8 cellular contexts compared by ENCODE assay signal in the genomic region with DNA sequence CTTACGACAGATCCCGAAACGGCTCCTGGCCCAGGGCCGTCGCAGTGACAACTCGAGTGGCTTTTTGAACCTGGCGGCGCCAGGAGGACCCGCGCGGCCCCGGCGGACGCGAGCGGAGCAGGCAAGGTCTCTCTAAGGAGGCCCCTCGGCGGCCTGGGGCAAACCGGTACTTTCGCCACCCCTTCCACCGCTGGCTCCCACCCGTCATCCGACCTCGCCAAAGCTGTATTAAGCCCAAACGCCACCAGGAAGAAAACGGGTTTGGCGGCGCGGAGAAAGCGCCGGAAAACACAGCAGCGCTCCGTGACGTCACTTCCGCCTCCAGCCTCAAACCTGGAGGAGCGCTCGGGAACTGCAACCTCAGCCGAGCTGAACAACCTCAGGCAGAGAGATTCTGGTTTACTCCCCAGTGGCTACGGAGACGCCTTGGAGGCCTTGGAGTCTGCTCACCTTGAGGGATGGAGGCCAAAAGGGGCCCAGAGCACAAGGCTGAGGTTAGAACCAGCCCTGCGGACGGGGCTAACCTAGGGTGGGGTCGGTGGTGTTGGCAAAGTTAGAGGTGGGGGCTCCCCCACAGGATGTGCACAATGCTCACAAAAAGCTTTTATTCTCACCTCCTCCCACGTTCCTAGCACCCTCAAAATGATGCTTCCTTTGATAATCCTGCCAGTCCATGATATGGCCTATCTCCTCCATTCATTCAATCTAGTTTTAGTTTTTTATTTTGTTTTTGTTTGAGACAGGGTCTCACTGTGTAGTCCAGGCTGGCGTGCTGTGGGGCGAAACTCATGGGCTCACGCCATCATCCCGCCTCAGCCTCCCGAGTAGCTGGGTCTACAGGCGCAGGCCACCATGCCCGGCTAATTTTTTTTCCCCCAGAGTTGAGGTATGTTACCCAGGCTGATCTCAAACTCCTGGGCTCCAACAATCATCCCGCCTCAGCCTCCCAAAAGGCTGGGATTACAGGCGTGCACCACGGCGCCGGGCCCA. TPM values are rescaled to one million over a fixed set of nuclear protein-coding genes. Genes with fewer than 3 reads are reported as not detected.
DNase-seq lines count a peak whose midpoint lies in the region; ATAC-seq and TF ChIP-seq lines count a peak whose summit lies in the region.

Gene ZNF266, minus strand, starts transcription at position 295 of the 990 bp plus-strand sequence. CDS start 15,484 bp downstream, outside the sequence.

- H2BK120ac ChIP-seq in trophoblast cell (ENCODE audit: insufficient read depth, low read length, poor library complexity): peak within 1 kb of the TSS; percentile 62

- no peaks in the 10 kb centered on the region for H3K9me3 ChIP-seq in SU-DHL-6 (ENCODE audit: insufficient read depth, low read length)
- no peaks in the 10 kb centered on the region for H3K9me3 ChIP-seq in trophoblast cell (ENCODE audit: insufficient read depth, low read depth, low read length)
- H3K9me3 ChIP-seq in transverse colon: no peaks in the 10 kb centered on the region

- peak within 1 kb of the TSS; percentile 10 for H4K12ac ChIP-seq in trophoblast cell (ENCODE audit: low read depth, low read length)

- H2BK5ac ChIP-seq in trophoblast cell (ENCODE audit: low read depth, low read length, poor library complexity): peak within 1 kb of the TSS; percentile 8

- no peaks in the 10 kb centered on the region for H4K20me1 ChIP-seq in SU-DHL-6 (ENCODE audit: low read depth, low read length)

- H3K27ac ChIP-seq in SU-DHL-6 (ENCODE audit: low read depth, low read length) (peak within 1 kb of the TSS; percentile 54), trophoblast cell (ENCODE audit: low read depth, low read length) (peak within 1 kb of the TSS; percentile 1), transverse colon (peak within 1 kb of the TSS; percentile 86 to 93 (median 87))

- H3K23ac ChIP-seq in trophoblast cell (ENCODE audit: low read length): no peak within 1 kb of the TSS

- peak within 1 kb of the TSS; percentile 76 for H3K14ac ChIP-seq in trophoblast cell (ENCODE audit: low read length)

- peak within 1 kb of the TSS; percentile 28 for H3K18ac ChIP-seq in trophoblast cell (ENCODE audit: low read length)

- H3K79me2 ChIP-seq in SU-DHL-6 (ENCODE audit: insufficient read depth, low read length) (peaks cover 24% of the 10 kb centered on the region), trophoblast cell (ENCODE audit: control insufficient read depth, insufficient read depth, low read length, poor library complexity) (no peaks in the 10 kb centered on the region)

- TF ChIP-seq POLR2A in transverse colon (IDR thresholded peaks at IDR 0.05): peak; percentile 40

- H3K4me3 ChIP-seq in GM12865 (ENCODE audit: low read depth, low read length) (peak within 1 kb of the TSS; percentile 83), SU-DHL-6 (ENCODE audit: insufficient read depth, low read length, poor library complexity, severe bottlenecking) (peak within 1 kb of the TSS; percentile 65), trophoblast cell (ENCODE audit: low read depth, low read length) (peak within 1 kb of the TSS; percentile 74), transverse colon (peak within 1 kb of the TSS; percentile 71 to 98 (median 86))

- no peak within 1 kb of the TSS for H2AK5ac ChIP-seq in trophoblast cell (ENCODE audit: low read length)

- H2BK12ac ChIP-seq in trophoblast cell (ENCODE audit: low read length): no peak within 1 kb of the TSS

- H3K4me2 ChIP-seq in SU-DHL-6 (ENCODE audit: low read depth, low read length, poor library complexity, severe bottlenecking): peak within 1 kb of the TSS; percentile 88
- H3K4me2 ChIP-seq in trophoblast cell (ENCODE audit: low read length): peak within 1 kb of the TSS; percentile 52

- peak within 1 kb of the TSS; percentile 53 for H4K91ac ChIP-seq in trophoblast cell (ENCODE audit: low read depth, low read length)

- peak; percentile 95 for DNase-seq in GM12865 (ENCODE audit: low read depth)
- DNase-seq in NCI-H128 (lab: John Stamatoyannopoulos, UW; ENCODE audit: unreplicated experiment): peak; percentile 62
- DNase-seq in activated naive CD8-positive, alpha-beta T cell treated with anti-CD3 and anti-CD28 coated beads, Interleukin-2, amount 50 U/mL, for 16 hours (ENCODE audit: low read depth, low spot score): peak; percentile 86
- peak; percentile 94 for DNase-seq in cardiac septum (ENCODE audit: low spot score)
- peak; percentile 91 to 96 for DNase-seq in trophoblast cell
- peak; percentile 91 for DNase-seq in transverse colon

- TF ChIP-seq EP300 in transverse colon (IDR thresholded peaks at IDR 0.05; ENCODE audit: low read depth): no peak

- intact Hi-C loops in cardiac septum (cut with DNase I) (loop anchor here (5.0 to 10.0 kb wide), 2 partner anchors 113 to 359 kb away; partner anchors contain the start of gene ZNF559), transverse colon (cut with DNase I; ENCODE audit: low total_unique reads) (no loop called here)

- H3F3A ChIP-seq in SU-DHL-6 (ENCODE audit: insufficient read depth): 0 out of 2 replicates have a peak, but pooled peaks cover 3% of the 10 kb centered on the region

- H2AFZ ChIP-seq in SU-DHL-6 (ENCODE audit: low read depth, low read length, severe bottlenecking) (peak within 1 kb of the TSS; percentile 76), trophoblast cell (ENCODE audit: insufficient read depth, low read length, poor library complexity) (peak within 1 kb of the TSS; percentile 77)

- ATAC-seq in HG02678 (IDR thresholded peaks at IDR 0.05; ENCODE audit: unreplicated experiment): peak; percentile 92

- no peaks in the 10 kb centered on the region for H3K27me3 ChIP-seq in SU-DHL-6 (ENCODE audit: low read length)
- no peaks in the 10 kb centered on the region for H3K27me3 ChIP-seq in trophoblast cell (ENCODE audit: insufficient read depth, low read length)
- no peaks in the 10 kb centered on the region for H3K27me3 ChIP-seq in transverse colon

- H3K36me3 ChIP-seq in SU-DHL-6 (ENCODE audit: low read length) (peaks cover 7% of the 10 kb centered on the region; the same call in 1 of the 2 replicates), trophoblast cell (ENCODE audit: control insufficient read depth in 1 of 2, insufficient read depth in 2 of 2, low read length in 2 of 2) (peaks cover 0 to 16% of the 10 kb centered on the region in 2 experiments), transverse colon (peaks cover 0 to 19% (median 7%) of the 10 kb centered on the region in 4 donors)

- TF ChIP-seq CTCF in GM12865 (IDR thresholded peaks at IDR 0.05; ENCODE audit: insufficient read depth, low read depth, low read length, missing control alignments): peak; percentile 70
- TF ChIP-seq CTCF in SU-DHL-6 (IDR thresholded peaks at IDR 0.05; ENCODE audit: insufficient read depth, low read length, poor library complexity, severe bottlenecking): peak; percentile 9
- TF ChIP-seq CTCF in transverse colon (IDR thresholded peaks at IDR 0.05): peak; percentile 85 to 95 (median 90)

- H3K79me1 ChIP-seq in trophoblast cell (ENCODE audit: low read length): peaks cover 6% of the 10 kb centered on the region

- no peaks in the 10 kb centered on the region for H3K9me2 ChIP-seq in SU-DHL-6 (replicated peaks; ENCODE audit: insufficient read depth, low read length)

- H3K9ac ChIP-seq in SU-DHL-6 (ENCODE audit: low read length) (peak within 1 kb of the TSS; percentile 74), trophoblast cell (ENCODE audit: low read length) (peak within 1 kb of the TSS; percentile 86)

- no CpG with 5 or more reads among the region's 56 CpGs for WGBS in trophoblast cell (ENCODE audit: extremely low coverage, insufficient coverage, insufficient read length)
- WGBS in transverse colon (ENCODE audit: low coverage in 1 of 2), 2 donors: 20 to 72% methylated on average over 12 to 47 of the region's 56 CpGs

- H3K4me1 ChIP-seq in trophoblast cell (ENCODE audit: control insufficient read depth in 1 of 2, insufficient read depth in 2 of 2, low read length in 2 of 2): no peaks in the 10 kb centered on the region
- H3K4me1 ChIP-seq in transverse colon: peaks cover 6 to 19% (median 13%) of the 10 kb centered on the region in 4 donors

- in situ Hi-C loops in transverse colon (cut with MboI; ENCODE audit: low pct_ligation_motif_present in 1 of 4, low pct_unique_long_range_greater_than_20kb in 1 of 4, low sequenced_read_pairs in 3 of 4): no loop called here

- peak within 1 kb of the TSS; percentile 4 for H3K4ac ChIP-seq in trophoblast cell (ENCODE audit: low read depth, low read length)

- peak within 1 kb of the TSS; percentile 63 for H4K8ac ChIP-seq in trophoblast cell (ENCODE audit: low read depth, low read length)

RNA-seq across cellular contexts. Expression of gene ZNF266, which starts in this region (rescaled TPM):
- 7.3 TPM for total RNA-seq in cardiac septum
- 15.5 and 15.9 TPM in 2 replicates for polyA plus RNA-seq in trophoblast cell (2013)
- 10 to 100 TPM; 15.0 to 67.5 (median 30.5) TPM for total RNA-seq in transverse colon

Comparison
In these comparisons a context has a peak if more than half of its experiments do, and no peak if none do; other contexts are left out.
1. Peak in every context shown above with its lines: DNase-seq, ATAC-seq, H3K4me3 ChIP-seq and H3K27ac ChIP-seq.
2. CTCF ChIP-seq: peak in every context shown above with its lines; median percentile 90 in transverse colon; 70 in GM12865; 9 in SU-DHL-6.
3. H3K27ac ChIP-seq: peak in every context shown above with its lines; median percentile 87 in transverse colon; 54 in SU-DHL-6; 1 in trophoblast cell.